ENCODE assay signal across 8 cellular contexts in genomic region chr10:72625276-72625607, GRCh38. TPM values are rescaled to one million over a fixed set of nuclear protein-coding genes. Genes with fewer than 3 reads are reported as not detected.
DNase-seq lines count a peak whose midpoint lies in the region; ATAC-seq and TF ChIP-seq lines count a peak whose summit lies in the region.

No MANE protein-coding gene starts in this region.

- H3K79me2 ChIP-seq in fibroblast of lung (ENCODE audit: control insufficient read depth, insufficient read depth, low read length): peaks cover 29% of the 10 kb centered on the region

- peaks cover 10% of the 10 kb centered on the region for H3K4me1 Mint-ChIP-seq in progenitor cell of endocrine pancreas (ENCODE audit: low read depth)

- H3K36me3 ChIP-seq in SJCRH30: no peaks in the 10 kb centered on the region
- H3K36me3 ChIP-seq in fibroblast of lung (ENCODE audit: control insufficient read depth, insufficient read depth, low read length): no peaks in the 10 kb centered on the region

- H3K27me3 ChIP-seq in SJCRH30: no peaks in the 10 kb centered on the region
- no peaks in the 10 kb centered on the region for H3K27me3 ChIP-seq in fibroblast of lung (ENCODE audit: control insufficient read depth, insufficient read depth, low read length)

- TF ChIP-seq CTCF in GM12875 (IDR thresholded peaks at IDR 0.05; ENCODE audit: borderline replicate concordance, insufficient read depth, low read depth, low read length): no peak
- no peak for TF ChIP-seq CTCF in fibroblast of lung (conservative IDR thresholded peaks at IDR 0.05 in 1 of 2, IDR thresholded peaks at IDR 0.05 in 1 of 2; ENCODE audit: low read depth in 1 of 2, low read length in 2 of 2)
- TF ChIP-seq CTCF in progenitor cell of endocrine pancreas (IDR thresholded peaks at IDR 0.05; ENCODE audit: unreplicated experiment): no peak

- no peak for DNase-seq in SJCRH30
- DNase-seq in fibroblast of lung (ENCODE audit: low read depth in 2 of 2): no peak
- no peak for DNase-seq in progenitor cell of endocrine pancreas (ENCODE audit: low spot score, unreplicated experiment)
- no peak for DNase-seq in NCI-H1417 treated with DMSO at 0.1 percent for 48 hours (lab: John Stamatoyannopoulos, UW)
- no peak for DNase-seq in stimulated activated CD4-positive, alpha-beta T cell treated with anti-CD3 and anti-CD28 coated beads, Interleukin-2, amount 100 ng/mL, for 24 hours

- ATAC-seq in HG02798 (IDR thresholded peaks at IDR 0.05; ENCODE audit: poor library complexity, unreplicated experiment): no peak
- no peak for ATAC-seq in activated CD4-positive, CD25-positive, alpha-beta regulatory T cell treated with anti-CD3 and anti-CD28 coated beads, Interleukin-2, amount 50 U/mL, for 24 hours

- H3K27ac ChIP-seq in SJCRH30 (peak overlapping the region; percentile 82), fibroblast of lung (ENCODE audit: insufficient read depth, low read length) (peak overlapping the region; percentile 94)

- H4K20me1 ChIP-seq in fibroblast of lung (ENCODE audit: control insufficient read depth, extremely low read depth, insufficient read depth, low read length): no peaks in the 10 kb centered on the region

- H3K9me3 Mint-ChIP-seq in progenitor cell of endocrine pancreas (ENCODE audit: low read depth): no peaks in the 10 kb centered on the region

- H3K9me3 ChIP-seq in SJCRH30 (replicated peaks): no peaks in the 10 kb centered on the region
- no peaks in the 10 kb centered on the region for H3K9me3 ChIP-seq in fibroblast of lung (ENCODE audit: control insufficient read depth, insufficient read depth, low read depth, low read length)

- peak overlapping the region; percentile 83 for H3K4me2 ChIP-seq in fibroblast of lung (ENCODE audit: extremely low read depth, insufficient read depth, low read length)

- no peaks in the 10 kb centered on the region for H3K27me3 Mint-ChIP-seq in progenitor cell of endocrine pancreas

- H2AFZ ChIP-seq in fibroblast of lung (ENCODE audit: low read length): peak overlapping the region; percentile 99

- peaks cover 3% of the 10 kb centered on the region for H3K36me3 Mint-ChIP-seq in progenitor cell of endocrine pancreas (ENCODE audit: insufficient read depth)

- H3K27ac Mint-ChIP-seq in progenitor cell of endocrine pancreas: peak overlapping the region; percentile 96

- 0 out of 2 replicates have a peak, but pooled peaks cover 3% of the 10 kb centered on the region for H3K4me1 ChIP-seq in SJCRH30
- peaks cover 2% of the 10 kb centered on the region for H3K4me1 ChIP-seq in fibroblast of lung (ENCODE audit: control insufficient read depth, extremely low read depth, insufficient read depth, low read length)

- H3K4me3 ChIP-seq in GM12875 (ENCODE audit: low read depth, low read length) (peak overlapping the region; percentile 100), SJCRH30 (peak overlapping the region; percentile 89), fibroblast of lung (replicated peaks in 1 of 4; ENCODE audit: control extremely low read depth in 1 of 4, insufficient read depth in 1 of 4, low read depth in 3 of 4, low read length in 4 of 4) (peak overlapping the region; percentile 88 to 99 (median 98))

- H3K9ac ChIP-seq in fibroblast of lung (ENCODE audit: insufficient read depth, low read length): peak overlapping the region; percentile 85

- peak overlapping the region; percentile 100 for H3K4me3 Mint-ChIP-seq in progenitor cell of endocrine pancreas (ENCODE audit: low read depth)

RNA-seq across cellular contexts. Expression of gene MICU1, which starts 0.6 kb away (rescaled TPM):
- 41.9 and 44.7 TPM in 2 replicates for total RNA-seq in SJCRH30 (2014; rRNA removed; shearing (Covaris generic))
- total RNA-seq in fibroblast of lung (52.1 and 83.2 TPM in 2 replicates), progenitor cell of endocrine pancreas (60.4 and 63.3 TPM in 2 replicates)
- polyA plus RNA-seq in fibroblast of lung: 83.3 and 86.5 TPM in 2 replicates
- polyA plus RNA-seq in fibroblast of lung (2012): 67.0 and 67.7 TPM in 2 replicates
- polyA minus RNA-seq in fibroblast of lung (ENCODE audit: low replicate concordance): 50.3 and 52.3 TPM in 2 replicates
